In the genomic region with DNA sequence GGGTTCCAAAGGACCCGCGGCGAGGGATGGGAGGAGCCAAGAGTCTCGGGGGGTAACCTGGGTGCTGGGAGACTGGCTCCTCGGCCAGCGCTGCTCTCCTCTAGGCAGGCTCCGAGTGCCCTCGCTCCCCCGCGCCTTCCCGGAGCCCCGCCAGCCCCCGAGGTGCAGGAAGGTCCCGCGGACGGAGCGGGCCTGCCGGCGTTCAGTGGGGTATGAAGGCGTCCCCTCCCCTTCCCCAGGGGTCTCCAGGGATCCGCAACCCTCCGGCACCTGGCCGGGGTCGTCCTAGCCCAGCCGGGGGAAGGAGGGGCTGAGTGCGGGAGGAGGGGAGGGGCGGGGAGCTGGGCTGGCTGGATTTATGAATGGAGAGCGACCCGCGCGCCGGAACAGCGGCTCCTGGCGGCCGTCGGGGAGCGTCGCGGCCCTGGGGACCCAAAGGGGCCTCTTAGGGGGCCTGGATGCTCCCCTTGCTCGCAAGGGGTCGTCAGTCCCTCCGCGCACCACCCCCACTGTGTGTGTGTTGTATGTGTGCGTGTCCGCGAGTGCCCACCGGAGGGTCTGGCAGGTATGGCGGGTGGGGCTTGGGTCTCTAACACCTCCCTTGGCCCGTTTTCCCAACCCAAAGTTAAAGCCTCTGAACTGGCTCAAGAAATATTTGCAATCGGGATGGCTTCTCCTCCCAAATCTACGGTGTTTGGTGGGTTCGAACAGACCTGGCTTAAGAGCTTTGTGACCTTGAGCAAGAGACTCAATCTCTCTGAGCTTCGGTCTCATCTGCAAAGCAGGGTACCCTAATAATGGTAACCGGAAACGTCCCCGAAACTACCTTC, we compare ENCODE assay signal across 8 cellular contexts. TPM values are rescaled to one million over a fixed set of nuclear protein-coding genes. Genes with fewer than 3 reads are reported as not detected.
A peak's percentile ranks its signal among the peaks of the same experiment; 100 is the strongest.
DNase-seq lines count a peak whose midpoint lies in the region; ATAC-seq and TF ChIP-seq lines count a peak whose summit lies in the region.

No MANE protein-coding gene starts in this region.

- H3K4me3 ChIP-seq in choroid plexus epithelial cell (ENCODE audit: low read depth, low read length): peak overlapping the region; percentile 53
- peak overlapping the region; percentile 29 for H3K4me3 ChIP-seq in lung

- H3K27ac ChIP-seq in lung (ENCODE audit: low read depth in 1 of 2, low read length in 1 of 2): no peak overlapping the region

- 14 to 16% methylated on average over 41 to 56 of the region's 56 CpGs for WGBS in lung, 2 donors

- ATAC-seq in lung (ENCODE audit: insufficient read depth, low FRiP score) (peak; percentile 37), GM18517 (IDR thresholded peaks at IDR 0.05; ENCODE audit: unreplicated experiment) (no peak)

- no peaks in the 10 kb centered on the region for H3K36me3 ChIP-seq in lung (ENCODE audit: control insufficient read depth in 2 of 2, insufficient read depth in 2 of 2, low read length in 2 of 2)

- peak; percentile 21 for DNase-seq in G401 (ENCODE audit: low spot score)
- peak; percentile 38 to 48 for DNase-seq in Kasumi-1 (lab: John Stamatoyannopoulos, UW)
- peak; percentile 28 for DNase-seq in UCSD-AML1 (lab: John Stamatoyannopoulos, UW; ENCODE audit: unreplicated experiment)
- DNase-seq in choroid plexus epithelial cell (ENCODE audit: low read depth): peak; percentile 43
- DNase-seq in lung (ENCODE audit: low spot score): peak; percentile 40
- DNase-seq in stimulated activated naive CD4-positive, alpha-beta T cell (lab: John Stamatoyannopoulos, UW): peak in 4 of 6 experiments; percentile 11 to 38 (median 32)
- no peak for DNase-seq in KG1 (lab: John Stamatoyannopoulos, UW)

- H3K27me3 ChIP-seq in lung (ENCODE audit: control insufficient read depth, insufficient read depth): no peaks in the 10 kb centered on the region

- in situ Hi-C loops in G401 (cut with HindIII; ENCODE audit: low sequenced_read_pairs): no loop called here

- H3K4me1 ChIP-seq in lung (ENCODE audit: control insufficient read depth in 2 of 2, insufficient read depth in 2 of 2, low read length in 2 of 2): peaks cover 0 to 13% of the 10 kb centered on the region in 2 donors

- no peaks in the 10 kb centered on the region for H3K9me3 ChIP-seq in lung (ENCODE audit: control insufficient read depth in 2 of 2, insufficient read depth in 1 of 2, low read length in 1 of 2)

- TF ChIP-seq CTCF in choroid plexus epithelial cell (conservative IDR thresholded peaks at IDR 0.05; ENCODE audit: low read depth, low read length) (peak; percentile 78), lung (IDR thresholded peaks at IDR 0.05; ENCODE audit: control extremely low read depth, extremely low read depth) (peak; percentile 6)

RNA-seq across cellular contexts. Expression of gene HCRTR1, which starts 0.6 kb away (rescaled TPM):
- total RNA-seq in G401 (2014; rRNA removed; shearing (Covaris generic)): 2.0 and 4.2 TPM in 2 replicates
- under 1 TPM in 1 of 2 donors, not detected in 1; 0.14 TPM for total RNA-seq in lung
- polyA plus RNA-seq in lung: under 1 TPM in 1 of 2 donors, not detected in 1; 0.08 TPM

RNA-seq across cellular contexts. Expression of gene PEF1, which starts 26.5 kb away (rescaled TPM):
- 75.9 and 77.7 TPM in 2 replicates for total RNA-seq in G401 (2014; rRNA removed; shearing (Covaris generic))
- total RNA-seq in lung: 10 to 100 TPM; 75.1 to 77.1 TPM
- 100 to 1,000 TPM in 1 of 2 donors, 10 to 100 TPM in 1; 84.5 to 103 TPM for polyA plus RNA-seq in lung

RNA-seq across cellular contexts. Expression of gene TINAGL1, which starts 41.8 kb away (rescaled TPM):
- 61.7 and 64.3 TPM in 2 replicates for total RNA-seq in G401 (2014; rRNA removed; shearing (Covaris generic))
- total RNA-seq in lung: 10 to 100 TPM; 89.4 to 90.9 TPM
- polyA plus RNA-seq in lung: 10 to 100 TPM; 64.1 to 78.9 TPM
